ENCODE assay signal across 8 cellular contexts in genomic region chr17:48612854-48613691, GRCh38. TPM values are rescaled to one million over a fixed set of nuclear protein-coding genes. Genes with fewer than 3 reads are reported as not detected.
A peak's percentile ranks its signal among the peaks of the same experiment; 100 is the strongest.
DNase-seq lines count a peak whose midpoint lies in the region; ATAC-seq and TF ChIP-seq lines count a peak whose summit lies in the region.

No MANE protein-coding gene starts in this region.

- H3K36me3 ChIP-seq in body of pancreas (replicated peaks in 1 of 2; ENCODE audit: insufficient read depth in 1 of 2, low read depth in 2 of 2), result no peaks in the 10 kb centered on the region
- H3K36me3 ChIP-seq in lower lobe of right lung, result no peaks in the 10 kb centered on the region
- no peaks in the 10 kb centered on the region for H3K36me3 ChIP-seq in tibial nerve

- DNase-seq in AG04450 (ENCODE audit: low read depth, low spot score), result no peak
- DNase-seq in RPMI8226, result peak; percentile 49
- peak in 1 of 4 donors; percentile 31 for DNase-seq in body of pancreas
- DNase-seq in lower lobe of right lung, result no peak
- DNase-seq in tibial nerve (ENCODE audit: low spot score in 2 of 2), result no peak
- DNase-seq in NCI-H128 (lab: John Stamatoyannopoulos, UW; ENCODE audit: unreplicated experiment), result no peak
- no peak for DNase-seq in NCI-H187 treated with DMSO at 0.1 percent for 48 hours (lab: John Stamatoyannopoulos, UW)

- intact Hi-C loops in body of pancreas (cut with DNase I), result loop anchor here (10.0 kb wide), 1 partner anchor 278 kb away; no protein-coding TSS in a partner anchor
- intact Hi-C loops in lower lobe of right lung (cut with DNase I), result no loop called here

- H3K4me1 ChIP-seq in body of pancreas, result peaks cover 34% of the 10 kb centered on the region
- peaks cover 41% of the 10 kb centered on the region for H3K4me1 ChIP-seq in lower lobe of right lung
- H3K4me1 ChIP-seq in tibial nerve, result peaks cover 0 to 69% (median 18%) of the 10 kb centered on the region in 4 donors

- peak; percentile 38 for TF ChIP-seq CTCF in AG04450 (IDR thresholded peaks at IDR 0.05; ENCODE audit: low read depth, low read length)
- peak in 2 of 7 experiments; percentile 16 to 19 for TF ChIP-seq CTCF in body of pancreas (IDR thresholded peaks at IDR 0.05)
- no peak for TF ChIP-seq CTCF in lower lobe of right lung (IDR thresholded peaks at IDR 0.05)
- TF ChIP-seq CTCF in tibial nerve (IDR thresholded peaks at IDR 0.05), result peak in 4 of 5 experiments; percentile 8 to 47 (median 34)

- H3K4me3 ChIP-seq in AG04450 (ENCODE audit: low read depth, low read length), result peak overlapping the region; percentile 67
- H3K4me3 ChIP-seq in body of pancreas, result no peak overlapping the region
- peak overlapping the region; percentile 64 for H3K4me3 ChIP-seq in lower lobe of right lung
- H3K4me3 ChIP-seq in tibial nerve, result peak overlapping the region; percentile 30 to 71 (median 46)

- H3K27me3 ChIP-seq in AG04450 (ENCODE audit: control insufficient read depth, insufficient read depth, low read length) (peaks cover 45% of the 10 kb centered on the region), body of pancreas (peaks cover 3 to 74% of the 10 kb centered on the region in 2 donors), lower lobe of right lung (ENCODE audit: low read depth) (peaks cover 98% of the 10 kb centered on the region), tibial nerve (peaks cover 5 to 98% of the 10 kb centered on the region in 2 donors)

- H3K9me3 ChIP-seq in AG04450 (ENCODE audit: control insufficient read depth, insufficient read depth, low read length), result no peaks in the 10 kb centered on the region; the same call in 1 of the 2 replicates
- H3K9me3 ChIP-seq in body of pancreas, result no peaks in the 10 kb centered on the region
- no peaks in the 10 kb centered on the region for H3K9me3 ChIP-seq in lower lobe of right lung
- no peaks in the 10 kb centered on the region for H3K9me3 ChIP-seq in tibial nerve

- TF ChIP-seq EP300 in tibial nerve (IDR thresholded peaks at IDR 0.05), result no peak

- POLR2A ChIA-PET in AG04450 (lab: Yijun Ruan, JAX), result interaction anchor here (0.8 to 3.0 kb wide), 3 partner anchors 16 to 130 kb away, joined by 3 to 13 read pairs (median 3); no protein-coding TSS in a partner anchor

- 4 to 5% methylated on average over 46 to 67 of the region's 67 CpGs for WGBS in body of pancreas, 2 donors
- 1 to 3% methylated on average over 62 to 67 of the region's 67 CpGs for WGBS in tibial nerve, 2 donors

- H3K27ac ChIP-seq in AG04450 (ENCODE audit: low read depth, low read length) (peak overlapping the region; percentile 31), body of pancreas (no peak overlapping the region), lower lobe of right lung (no peak overlapping the region), tibial nerve (peak overlapping the region; percentile 12 to 86 (median 76))

- CTCF ChIA-PET in AG04450 (lab: Charles Lee), result interaction anchor here (0.6 to 4.9 kb wide), 11 partner anchors 14 to 419 kb away, joined by 3 to 35 read pairs (median 4); partner anchors contain the start of gene ATP5MC1

- ATAC-seq in GM18498 (IDR thresholded peaks at IDR 0.05; ENCODE audit: unreplicated experiment) (peak; percentile 47), body of pancreas (peak; percentile 19), lower lobe of right lung (no peak)

- TF ChIP-seq POLR2A in body of pancreas (IDR thresholded peaks at IDR 0.05) (no peak), tibial nerve (IDR thresholded peaks at IDR 0.05) (no peak)

RNA-seq across cellular contexts. Expression of gene HOXB8, which starts 2.0 kb away (rescaled TPM):
- 0.87 and 0.97 TPM in 2 replicates for polyA plus RNA-seq in AG04450 (2011; rRNA removed)
- polyA minus RNA-seq in AG04450 (2011; rRNA and poly(A)+ RNA removed), result 0.61 and 1.3 TPM in 2 replicates
- not detected for total RNA-seq in body of pancreas
- total RNA-seq in lower lobe of right lung, result 0.21 TPM
- under 1 TPM in 2 of 4 donors, not detected in 2; 0.66 to 0.90 TPM for total RNA-seq in tibial nerve

RNA-seq across cellular contexts. Expression of gene HOXB7, which starts 2.3 kb away (rescaled TPM):
- polyA plus RNA-seq in AG04450 (2011; rRNA removed), result 10.1 and 11.3 TPM in 2 replicates
- 2.5 and 2.7 TPM in 2 replicates for polyA minus RNA-seq in AG04450 (2011; rRNA and poly(A)+ RNA removed)
- total RNA-seq in body of pancreas, result under 1 TPM in 1 of 2 donors, not detected in 1; 0.52 TPM
- total RNA-seq in lower lobe of right lung, result 2.4 TPM
- 1 to 10 TPM; 1.8 to 4.0 (median 2.3) TPM for total RNA-seq in tibial nerve

RNA-seq across cellular contexts. Expression of gene HOXB6, which starts 8.3 kb away (rescaled TPM):
- polyA plus RNA-seq in AG04450 (2011; rRNA removed), result 15.4 and 20.4 TPM in 2 replicates
- polyA minus RNA-seq in AG04450 (2011; rRNA and poly(A)+ RNA removed), result 9.1 and 12.0 TPM in 2 replicates
- total RNA-seq in body of pancreas, result 1 to 10 TPM; 2.1 to 2.6 TPM
- 4.4 TPM for total RNA-seq in lower lobe of right lung
- 1 to 10 TPM in 3 of 4 donors, under 1 TPM in 1; 0.66 to 5.1 (median 2.9) TPM for total RNA-seq in tibial nerve

RNA-seq across cellular contexts. Expression of gene HOXB9, which starts 13.1 kb away (rescaled TPM):
- polyA plus RNA-seq in AG04450 (2011; rRNA removed), result 0.02 TPM in 1 of 2 replicates, not detected in the other
- polyA minus RNA-seq in AG04450 (2011; rRNA and poly(A)+ RNA removed), result not detected in 2 replicates
- total RNA-seq in body of pancreas, result not detected
- total RNA-seq in lower lobe of right lung, result not detected
- total RNA-seq in tibial nerve, result under 1 TPM in 2 of 4 donors, not detected in 2; 0.21 to 0.30 TPM

RNA-seq across cellular contexts. Expression of gene HOXB5, which starts 19.5 kb away (rescaled TPM):
- polyA plus RNA-seq in AG04450 (2011; rRNA removed), result 9.4 and 9.8 TPM in 2 replicates
- 4.2 and 4.4 TPM in 2 replicates for polyA minus RNA-seq in AG04450 (2011; rRNA and poly(A)+ RNA removed)
- total RNA-seq in body of pancreas (under 1 TPM in 1 of 2 donors, not detected in 1; 0.99 TPM), lower lobe of right lung (3.9 TPM), tibial nerve (1 to 10 TPM in 2 of 4 donors, not detected in 2; 1.6 to 1.8 TPM)

Comparison
In these comparisons a context has a peak if more than half of its experiments do, and no peak if none do; other contexts are left out.
1. H3K27ac ChIP-seq: peak in AG04450 (single experiment) and tibial nerve (4 of 4); none in body of pancreas (0 of 4) and lower lobe of right lung (single experiment).
2. H3K4me3 ChIP-seq: peak in AG04450 (single experiment), lower lobe of right lung (single experiment) and tibial nerve (4 of 4); none in body of pancreas (0 of 2).
3. ATAC-seq: peak in GM18498 (single experiment) and body of pancreas (single experiment); none in lower lobe of right lung (0 of 2).